Comparison of ENCODE assay signal across 1 cellular context in genomic region chr19:498977-499623, GRCh38.
TF ChIP-seq lines count a peak whose summit lies in the region.

No MANE protein-coding gene starts in this region.

TF ChIP-seq in GM12891, 5 proteins besides CTCF, POLR2A, EP300 and RAD21:
- TF ChIP-seq TAF1 (IDR thresholded peaks at IDR 0.05; ENCODE audit: low read depth, low read length), result no peak
